ENCODE assay signal across 18 cellular contexts in genomic region chr12:49609059-49609874, GRCh38. TPM values are rescaled to one million over a fixed set of nuclear protein-coding genes. Genes with fewer than 3 reads are reported as not detected.
A peak's percentile ranks its signal among the peaks of the same experiment; 100 is the strongest.
DNase-seq lines count a peak whose midpoint lies in the region; ATAC-seq, FAIRE-seq and TF ChIP-seq lines count a peak whose summit lies in the region.
"Had no signal": no experiment of that assay in that cellular context is flagged by ENCODE, and none has a peak within 500 bp of the region (broad histone marks: within the 10 kb centered on the region; RNA-seq: fewer than 3 reads in every experiment).

No MANE protein-coding gene starts in this region.

- H3K27ac ChIP-seq in A549 (no peak overlapping the region), mesenchymal stem cell (ENCODE audit: low read length, poor library complexity, severe bottlenecking) (no peak overlapping the region)
- H3K27ac ChIP-seq: PC-9, SK-N-MC had no signal

- no peak for TF ChIP-seq CTCF in A549 (IDR thresholded peaks at IDR 0.05)

- ATAC-seq in A549 (peak; percentile 56 to 61; a peak in 5 of 6 replicates), esophagus mucosa (peak; percentile 47)
- ATAC-seq: Right ventricle myocardium inferior had no signal

- no peak overlapping the region for H3K9ac ChIP-seq in mesenchymal stem cell (ENCODE audit: low read length)

- H3K14ac ChIP-seq in mesenchymal stem cell (ENCODE audit: low read length in 2 of 2): peak overlapping the region in 1 of 2 experiments; percentile 21

- FAIRE-seq in A549 (lab: Jason Lieb, UNC) (no peak), HTR-8/SVneo (lab: Jason Lieb, UNC) (peak; percentile 74)
- FAIRE-seq: A204.1, GM12892 had no signal

- POLR2A ChIA-PET in A549 (lab: Yijun Ruan, JAX): no interaction called here

- H4K91ac ChIP-seq in mesenchymal stem cell (ENCODE audit: low read length): no peak overlapping the region

- H3K4me2 ChIP-seq in A549: no peak overlapping the region
- no peak overlapping the region for H3K4me2 ChIP-seq in mesenchymal stem cell (ENCODE audit: low read length, poor library complexity, severe bottlenecking)
- H3K4me2 ChIP-seq: PC-9 had no signal

- no peaks in the 10 kb centered on the region for H3K4me1 ChIP-seq in A549
- no peaks in the 10 kb centered on the region for H3K4me1 ChIP-seq in mesenchymal stem cell (ENCODE audit: control insufficient read depth, insufficient read depth, low read depth, low read length)

- H2BK120ac ChIP-seq in mesenchymal stem cell (ENCODE audit: low read depth, low read length): no peak overlapping the region

- H2AFZ ChIP-seq in mesenchymal stem cell (ENCODE audit: low read depth, low read length): no peak overlapping the region
- H2AFZ ChIP-seq: PC-9 had no signal

- no peaks in the 10 kb centered on the region for H3K36me3 ChIP-seq in mesenchymal stem cell (ENCODE audit: control insufficient read depth in 1 of 2, insufficient read depth in 2 of 2, low read depth in 1 of 2, low read length in 2 of 2)

- no peaks in the 10 kb centered on the region for H3K27me3 ChIP-seq in mesenchymal stem cell (ENCODE audit: control insufficient read depth in 1 of 2, insufficient read depth in 1 of 2, low read length in 2 of 2)

- TF ChIP-seq EP300 in A549 (IDR thresholded peaks at IDR 0.05): no peak

- no peak overlapping the region for H2AK5ac ChIP-seq in mesenchymal stem cell (ENCODE audit: low read length, severe bottlenecking)

- H3K4me3 ChIP-seq in A549 (no peak overlapping the region), mesenchymal stem cell (ENCODE audit: insufficient read depth in 1 of 2, low read depth in 1 of 2, low read length in 2 of 2) (no peak overlapping the region)
- H3K4me3 ChIP-seq: PC-9, SK-N-MC had no signal

- CTCF ChIA-PET in A549 (lab: Yijun Ruan, JAX): interaction anchor here (1.0 to 1.8 kb wide), 2 partner anchors 14 to 267 kb away, joined by 3 to 4 read pairs; partner anchors contain the start of gene PRPF40B

- H2BK12ac ChIP-seq in mesenchymal stem cell (ENCODE audit: low read length in 2 of 2): no peak overlapping the region

- H3K4ac ChIP-seq in mesenchymal stem cell (ENCODE audit: low read depth in 1 of 2, low read length in 2 of 2): no peak overlapping the region

- no peaks in the 10 kb centered on the region for H3K79me1 ChIP-seq in mesenchymal stem cell (replicated peaks; ENCODE audit: low read length, poor library complexity, severe bottlenecking)

- no peak for TF ChIP-seq POLR2A in A549 (IDR thresholded peaks at IDR 0.05; ENCODE audit: low read length)

- no peak for DNase-seq in A549 (ENCODE audit: low read depth in 1 of 2, low spot score in 1 of 2)
- no peak for DNase-seq in HTR-8/SVneo (ENCODE audit: insufficient read length, low spot score)
- DNase-seq in mesenchymal stem cell: peak; percentile 15
- DNase-seq in DMS 273 (lab: John Stamatoyannopoulos, UW; ENCODE audit: unreplicated experiment): no peak
- DNase-seq in dedifferentiated amniotic fluid mesenchymal stem cell (ENCODE audit: extremely low spot score): no peak
- no peak for DNase-seq in RKO (ENCODE audit: low spot score)
- no peak for DNase-seq in head of caudate nucleus
- DNase-seq: C1 segment of cervical spinal cord, DMS153, H9, KBM-7, NCI-H774, PC-9 had no signal

- H4K8ac ChIP-seq in mesenchymal stem cell (ENCODE audit: low read length): no peak overlapping the region

- H3K9me3 ChIP-seq in A549 (peaks cover 7% of the 10 kb centered on the region; the same call in 1 of the 3 replicates), mesenchymal stem cell (ENCODE audit: control insufficient read depth, low read length) (no peaks in the 10 kb centered on the region)

- no peak overlapping the region for H2BK15ac ChIP-seq in mesenchymal stem cell (ENCODE audit: low read depth, poor library complexity, severe bottlenecking)

- H3K23ac ChIP-seq in mesenchymal stem cell (ENCODE audit: low read length in 2 of 2): no peak overlapping the region

- TF ChIP-seq RAD21 in A549 (conservative IDR thresholded peaks at IDR 0.05 in 1 of 2, IDR thresholded peaks at IDR 0.05 in 1 of 2): no peak

- H2BK5ac ChIP-seq in mesenchymal stem cell (ENCODE audit: low read depth, low read length, poor library complexity, severe bottlenecking): no peak overlapping the region

- no peak overlapping the region for H3K18ac ChIP-seq in mesenchymal stem cell (ENCODE audit: low read depth in 1 of 2, low read length in 2 of 2)

- WGBS in A549 (ENCODE audit: missing lambda C conversion rate): 80% methylated on average over 1 of the region's 2 CpGs
- 98% methylated on average over 2 of the region's 2 CpGs for WGBS in mesenchymal stem cell

- intact Hi-C loops in head of caudate nucleus (cut with DNase I): no loop called here

TF ChIP-seq in A549, 52 proteins besides CTCF, POLR2A, EP300 and RAD21:
- TF ChIP-seq NPAS2 (CRISPR knock-in tag; IDR thresholded peaks at IDR 0.05; ENCODE audit: borderline replicate concordance): no peak

RNA-seq across cellular contexts. Expression of gene FAM186B, which starts 3.8 kb away (rescaled TPM):
- polyA plus RNA-seq in A549 (2011; rRNA removed) (0.04 and 0.13 TPM in 2 replicates), A549 (2017; fragmentation: RNase III; extraction: RNeasy Plus Mini Kit Qiagen cat#74134 plus additional on column Dnase treatment) (0.05 to 0.11 TPM (median 0.08 TPM) in 3 replicates)
- 0.07 and 0.12 TPM in 2 replicates for polyA plus RNA-seq in A549 (2012; cell fraction: cytosol; rRNA removed)
- 0.17 and 0.18 TPM in 2 replicates for polyA plus RNA-seq in A549 (2012; cell fraction: nucleus; rRNA removed)
- polyA minus RNA-seq in A549 (2011; rRNA and poly(A)+ RNA removed): 0.10 and 0.21 TPM in 2 replicates
- total RNA-seq in esophagus mucosa: 0.36 TPM
- polyA plus RNA-seq in mesenchymal stem cell (2013, experiment 1 of 2): 0.10 TPM
- 0.07 TPM for polyA plus RNA-seq in mesenchymal stem cell (2013, experiment 2 of 2)

RNA-seq across cellular contexts. Expression of gene PRPF40B, which starts 14.1 kb away (rescaled TPM):
- polyA plus RNA-seq in A549 (2011; rRNA removed): 17.0 TPM in 2 replicates
- 17.5 TPM in 2 replicates for polyA plus RNA-seq in A549 (2012; cell fraction: cytosol; rRNA removed)
- polyA plus RNA-seq in A549 (2012; cell fraction: nucleus; rRNA removed): 50.0 and 64.6 TPM in 2 replicates
- polyA plus RNA-seq in A549 (2017; fragmentation: RNase III; extraction: RNeasy Plus Mini Kit Qiagen cat#74134 plus additional on column Dnase treatment): 12.2 to 15.8 TPM (median 15.0 TPM) in 3 replicates
- polyA minus RNA-seq in A549 (2011; rRNA and poly(A)+ RNA removed): 17.8 and 18.3 TPM in 2 replicates
- total RNA-seq in esophagus mucosa: 16.1 TPM
- polyA plus RNA-seq in mesenchymal stem cell (2013, experiment 1 of 2): 6.3 TPM
- polyA plus RNA-seq in mesenchymal stem cell (2013, experiment 2 of 2): 7.2 TPM

RNA-seq across cellular contexts. Expression of gene MCRS1, which starts 41.3 kb away (rescaled TPM):
- polyA plus RNA-seq in A549 (2011; rRNA removed) (68.5 and 69.4 TPM in 2 replicates), A549 (2017; fragmentation: RNase III; extraction: RNeasy Plus Mini Kit Qiagen cat#74134 plus additional on column Dnase treatment) (61.5 to 64.1 TPM (median 62.4 TPM) in 3 replicates)
- polyA plus RNA-seq in A549 (2012; cell fraction: cytosol; rRNA removed): 117 and 133 TPM in 2 replicates
- 243 and 281 TPM in 2 replicates for polyA plus RNA-seq in A549 (2012; cell fraction: nucleus; rRNA removed)
- 98.8 and 118 TPM in 2 replicates for polyA minus RNA-seq in A549 (2011; rRNA and poly(A)+ RNA removed)
- 41.8 TPM for total RNA-seq in esophagus mucosa
- polyA plus RNA-seq in mesenchymal stem cell (2013, experiment 1 of 2): 38.7 TPM
- 39.8 TPM for polyA plus RNA-seq in mesenchymal stem cell (2013, experiment 2 of 2)
